ENCODE assay signal across 10 cellular contexts in the genomic region with DNA sequence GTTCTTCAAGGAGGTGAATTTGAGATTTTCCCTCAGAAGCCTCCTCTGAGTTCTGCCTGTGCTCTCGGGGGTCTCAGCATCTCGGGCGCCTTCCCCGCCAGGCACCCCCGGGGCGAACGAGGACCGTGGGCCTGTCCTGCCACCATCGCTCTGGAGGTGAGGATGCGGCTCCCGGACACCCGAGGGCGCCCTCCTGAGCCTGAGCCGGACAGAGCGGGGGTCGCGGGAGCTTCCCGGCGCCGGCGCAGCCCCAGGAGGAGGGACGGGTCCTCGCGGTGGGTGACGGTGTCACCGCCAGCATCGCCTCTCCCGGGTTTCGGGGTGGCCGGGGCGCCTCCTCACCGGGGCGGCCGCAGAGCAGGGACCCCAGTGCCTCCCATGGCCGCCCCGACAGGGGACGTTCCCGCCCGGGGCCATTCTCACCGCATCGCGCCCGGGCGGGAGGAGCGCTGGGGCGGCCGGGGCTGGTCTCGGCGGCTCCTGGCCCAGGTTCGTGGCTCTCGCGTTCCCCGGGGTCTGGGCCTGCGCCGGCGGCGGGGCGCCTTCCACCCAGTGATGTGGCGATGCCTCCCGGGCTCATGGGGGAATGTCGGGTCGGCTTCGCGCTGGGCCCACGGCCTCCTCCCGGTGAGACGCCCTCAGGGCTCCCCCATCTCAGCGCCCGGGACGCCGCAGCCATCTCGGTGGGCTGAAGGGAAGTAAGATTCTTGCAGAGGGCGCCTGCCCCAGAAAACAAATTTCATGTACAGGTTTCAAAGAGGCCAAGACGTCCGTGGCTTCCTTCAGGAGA.
A peak's percentile ranks its signal among the peaks of the same experiment; 100 is the strongest.
DNase-seq lines count a peak whose midpoint lies in the region; ATAC-seq, FAIRE-seq and TF ChIP-seq lines count a peak whose summit lies in the region.
"Had no signal": no experiment of that assay in that cellular context is flagged by ENCODE, and none has a peak within 500 bp of the region (broad histone marks: within the 10 kb centered on the region; RNA-seq: fewer than 3 reads in every experiment).

No MANE protein-coding gene starts in this region.

- 8% methylated on average over 75 of the region's 75 CpGs for WGBS in HUES64

- peak overlapping the region; percentile 47 for H3K9ac ChIP-seq in HUES64 (ENCODE audit: low read depth, low read length)

- peak; percentile 69 for ATAC-seq in left lung
- ATAC-seq in HG02588 (IDR thresholded peaks at IDR 0.05; ENCODE audit: unreplicated experiment) = no peak
- ATAC-seq: GM12878 had no signal

- TF ChIP-seq CTCF in bronchial epithelial cell (IDR thresholded peaks at IDR 0.05; ENCODE audit: insufficient read depth, low read length, severe bottlenecking) (peak; percentile 21), left lung (IDR thresholded peaks at IDR 0.05) (peak; percentile 34 to 45)

- H3K36me3 ChIP-seq in HUES64 (ENCODE audit: insufficient read depth, low read length) = no peaks in the 10 kb centered on the region
- no peaks in the 10 kb centered on the region for H3K36me3 ChIP-seq in bronchial epithelial cell (ENCODE audit: control insufficient read depth, insufficient read depth, low read length)
- H3K36me3 ChIP-seq in left lung = no peaks in the 10 kb centered on the region

- H3K9me3 ChIP-seq in HUES64 (ENCODE audit: insufficient read depth, low read depth, low read length) (no peaks in the 10 kb centered on the region), left lung (no peaks in the 10 kb centered on the region)

- DNase-seq in bronchial epithelial cell (ENCODE audit: low read depth) (no peak), left lung (peak in 1 of 2 donors; percentile 81), NCI-H1105 (lab: John Stamatoyannopoulos, UW) (no peak), AG20443 (ENCODE audit: low spot score) (no peak), NCI-H748 (lab: John Stamatoyannopoulos, UW; ENCODE audit: unreplicated experiment) (no peak)
- DNase-seq in stimulated activated CD8-positive, alpha-beta memory T cell treated with anti-CD3 and anti-CD28 coated beads, Interleukin-4, amount 100 ng/mL, for 48 hours = peak; percentile 47

- no peaks in the 10 kb centered on the region for H3K4me1 ChIP-seq in HUES64 (ENCODE audit: insufficient read depth, low read length)
- H3K4me1 ChIP-seq in left lung = peaks cover 0 to 16% of the 10 kb centered on the region in 2 donors

- no peak for FAIRE-seq in bronchial epithelial cell (lab: Jason Lieb, UNC)
- FAIRE-seq: GM12878 had no signal

- intact Hi-C loops in left lung (cut with DNase I) = no loop called here

- peaks cover 22% of the 10 kb centered on the region for H3K27me3 ChIP-seq in HUES64 (ENCODE audit: insufficient read depth, low read length)
- peaks cover 2% of the 10 kb centered on the region for H3K27me3 ChIP-seq in bronchial epithelial cell (ENCODE audit: control insufficient read depth, insufficient read depth, low read length)
- peaks cover 13 to 78% of the 10 kb centered on the region in 2 donors for H3K27me3 ChIP-seq in left lung

- H3K27ac ChIP-seq in HUES64 (ENCODE audit: low read depth, low read length) = no peak overlapping the region
- peak overlapping the region in 1 of 2 donors; percentile 33 for H3K27ac ChIP-seq in left lung
- H3K27ac ChIP-seq: HL-60 had no signal

- H3K4me3 ChIP-seq in HUES64 (ENCODE audit: low read length) (peak overlapping the region; percentile 52), bronchial epithelial cell (ENCODE audit: low read depth, low read length) (no peak overlapping the region), left lung (peak overlapping the region; percentile 19 to 36)
- H3K4me3 ChIP-seq: GM12878 had no signal
